In genomic region chr20:38825901-38826625, GRCh38 we compare ENCODE assay signal across 8 cellular contexts. TPM values are rescaled to one million over a fixed set of nuclear protein-coding genes. Genes with fewer than 3 reads are reported as not detected.
A peak's percentile ranks its signal among the peaks of the same experiment; 100 is the strongest.
DNase-seq lines count a peak whose midpoint lies in the region; FAIRE-seq and TF ChIP-seq lines count a peak whose summit lies in the region.

No MANE protein-coding gene starts in this region.

- no peak overlapping the region for H3K4me3 Mint-ChIP-seq in activated T-helper 2 cell treated with anti-CD3 and anti-CD28 coated beads, Interferon-gamma antibody, Interleukin-2, Interleukin-4, amounts not matched to agents 10 μg/mL and 5 μg/mL and 100 μg/mL, durations not matched to agents 14 hours and 24 hours and 36 hours (ENCODE audit: low read depth)
- H3K4me3 Mint-ChIP-seq in neural progenitor cell = peak overlapping the region; percentile 60

- H3K36me3 ChIP-seq in neural progenitor cell (no peaks in the 10 kb centered on the region), OCI-LY7 (ENCODE audit: insufficient read depth, low read length) (peaks cover 93% of the 10 kb centered on the region)

- peaks cover 13% of the 10 kb centered on the region for H3K4me1 ChIP-seq in neural progenitor cell
- peaks cover 13% of the 10 kb centered on the region for H3K4me1 ChIP-seq in OCI-LY7 (ENCODE audit: insufficient read depth, low read length, poor library complexity, severe bottlenecking)

- H3K9me3 ChIP-seq in neural progenitor cell (ENCODE audit: low read depth) (no peaks in the 10 kb centered on the region), OCI-LY7 (ENCODE audit: low read length) (peaks cover 6% of the 10 kb centered on the region; the same call in 1 of the 2 replicates)

- no peak overlapping the region for H3K9ac ChIP-seq in neural progenitor cell

- H3K27ac Mint-ChIP-seq in activated T-helper 2 cell treated with anti-CD3 and anti-CD28 coated beads, Interferon-gamma antibody, Interleukin-2, Interleukin-4, amounts not matched to agents 10 μg/mL and 5 μg/mL and 100 μg/mL, durations not matched to agents 14 hours and 24 hours and 36 hours = peak overlapping the region; percentile 26
- no peak overlapping the region for H3K27ac Mint-ChIP-seq in neural progenitor cell

- DNase-seq in GM04504 (ENCODE audit: low read depth) = peak; percentile 10
- DNase-seq in NCI-H1436 (lab: John Stamatoyannopoulos, UW) = peak; percentile 71
- no peak for DNase-seq in activated T-helper 2 cell treated with anti-CD3 and anti-CD28 coated beads, Interferon-gamma antibody, Interleukin-2, Interleukin-4, amounts not matched to agents 10 μg/mL and 5 μg/mL and 100 μg/mL, durations not matched to agents 14 hours and 24 hours and 36 hours (ENCODE audit: low spot score)
- peak; percentile 63 for DNase-seq in neural progenitor cell (ENCODE audit: low spot score)
- DNase-seq in hippocampal formation (lab: John Stamatoyannopoulos, UW) = no peak
- DNase-seq in frontal cortex (ENCODE audit: low spot score in 2 of 2) = no peak
- DNase-seq in OCI-LY7 (ENCODE audit: low spot score) = no peak
- DNase-seq in G401 (ENCODE audit: low spot score) = no peak

- H3K4me1 Mint-ChIP-seq in activated T-helper 2 cell treated with anti-CD3 and anti-CD28 coated beads, Interferon-gamma antibody, Interleukin-2, Interleukin-4, amounts not matched to agents 10 μg/mL and 5 μg/mL and 100 μg/mL, durations not matched to agents 14 hours and 24 hours and 36 hours (ENCODE audit: low read depth) = peaks cover 64% of the 10 kb centered on the region
- peaks cover 25% of the 10 kb centered on the region for H3K4me1 Mint-ChIP-seq in neural progenitor cell

- intact Hi-C loops in activated T-helper 2 cell treated with anti-CD3 and anti-CD28 coated beads, Interferon-gamma antibody, Interleukin-2, Interleukin-4, amounts not matched to agents 10 μg/mL and 5 μg/mL and 100 μg/mL, durations not matched to agents 14 hours and 24 hours and 36 hours (cut with micrococcal nuclease) = no loop called here
- intact Hi-C loops in OCI-LY7 (cut with micrococcal nuclease; ENCODE audit: unreplicated experiment) = no loop called here

- BruUV-seq in OCI-LY7 (replicated peaks; lab: Mats Ljungman, UMichigan) = no TSS peak

- peaks cover 3% of the 10 kb centered on the region for H3K9me3 Mint-ChIP-seq in activated T-helper 2 cell treated with anti-CD3 and anti-CD28 coated beads, Interferon-gamma antibody, Interleukin-2, Interleukin-4, amounts not matched to agents 10 μg/mL and 5 μg/mL and 100 μg/mL, durations not matched to agents 14 hours and 24 hours and 36 hours
- peaks cover 9% of the 10 kb centered on the region for H3K9me3 Mint-ChIP-seq in neural progenitor cell

- FAIRE-seq in frontal cortex (lab: Jason Lieb, UNC) = no peak

- no peaks in the 10 kb centered on the region for H3K9me2 ChIP-seq in OCI-LY7 (ENCODE audit: insufficient read depth, low read length)

- H2AFZ ChIP-seq in neural progenitor cell (replicated peaks) (no peak overlapping the region), OCI-LY7 (ENCODE audit: low read length) (no peak overlapping the region)

- H3K4me2 ChIP-seq in neural progenitor cell (peak overlapping the region; percentile 56), OCI-LY7 (ENCODE audit: low read length) (no peak overlapping the region)

- H3K79me2 ChIP-seq in neural progenitor cell (ENCODE audit: low read depth) (no peaks in the 10 kb centered on the region), OCI-LY7 (ENCODE audit: insufficient read depth, low read depth, low read length) (peaks cover 32% of the 10 kb centered on the region; the same call in 1 of the 2 replicates)

- peaks cover 91% of the 10 kb centered on the region for H3K36me3 Mint-ChIP-seq in activated T-helper 2 cell treated with anti-CD3 and anti-CD28 coated beads, Interferon-gamma antibody, Interleukin-2, Interleukin-4, amounts not matched to agents 10 μg/mL and 5 μg/mL and 100 μg/mL, durations not matched to agents 14 hours and 24 hours and 36 hours (ENCODE audit: low read depth)
- no peaks in the 10 kb centered on the region for H3K36me3 Mint-ChIP-seq in neural progenitor cell

- H3K27me3 Mint-ChIP-seq in activated T-helper 2 cell treated with anti-CD3 and anti-CD28 coated beads, Interferon-gamma antibody, Interleukin-2, Interleukin-4, amounts not matched to agents 10 μg/mL and 5 μg/mL and 100 μg/mL, durations not matched to agents 14 hours and 24 hours and 36 hours (ENCODE audit: low read depth) = no peaks in the 10 kb centered on the region
- peaks cover 21% of the 10 kb centered on the region for H3K27me3 Mint-ChIP-seq in neural progenitor cell (ENCODE audit: insufficient read depth, low read depth)

- H3F3A ChIP-seq in neural progenitor cell (ENCODE audit: low read depth) = no peaks in the 10 kb centered on the region

- TF ChIP-seq CTCF in neural progenitor cell (IDR thresholded peaks at IDR 0.05) (no peak), OCI-LY7 (conservative IDR thresholded peaks at IDR 0.05; ENCODE audit: low read length) (no peak)

- no peak overlapping the region for H3K4me3 ChIP-seq in neural progenitor cell
- H3K4me3 ChIP-seq in OCI-LY7 (ENCODE audit: low read depth, low read length, poor library complexity, severe bottlenecking) = no peak overlapping the region

- CTCF ChIA-PET in OCI-LY7 (lab: Charles Lee; ENCODE audit: unreplicated experiment) = interaction anchor here (0.6 kb wide), 1 partner anchor 15 kb away, joined by 3 read pairs; no protein-coding TSS in a partner anchor

- POLR2A ChIA-PET in OCI-LY7 (lab: Charles Lee) = interaction anchor here (1.6 kb wide), 1 partner anchor 10 kb away, joined by 4 read pairs; no protein-coding TSS in a partner anchor

- in situ Hi-C loops in G401 (cut with HindIII; ENCODE audit: low sequenced_read_pairs) = no loop called here

- H3K27ac ChIP-seq in neural progenitor cell = no peak overlapping the region
- H3K27ac ChIP-seq in OCI-LY7 (ENCODE audit: low read depth, low read length, poor library complexity, severe bottlenecking) = no peak overlapping the region

- no peaks in the 10 kb centered on the region for H3K27me3 ChIP-seq in neural progenitor cell

- H4K20me1 ChIP-seq in neural progenitor cell (ENCODE audit: low read depth) (peaks cover 11% of the 10 kb centered on the region), OCI-LY7 (ENCODE audit: insufficient read depth, low read length) (no peaks in the 10 kb centered on the region)

RNA-seq across cellular contexts. Expression of gene PPP1R16B, which starts 20.6 kb away (rescaled TPM):
- total RNA-seq in activated T-helper 2 cell treated with anti-CD3 and anti-CD28 coated beads, Interferon-gamma antibody, Interleukin-2, Interleukin-4, amounts not matched to agents 10 μg/mL and 5 μg/mL and 100 μg/mL, durations not matched to agents 14 hours and 24 hours and 36 hours = 109 and 111 TPM in 2 replicates
- total RNA-seq in neural progenitor cell (ENCODE audit: low replicate concordance) = 0.95 and 1.6 TPM in 2 replicates
- total RNA-seq in frontal cortex = 10.6 TPM
- 44.3 and 49.7 TPM in 2 replicates for total RNA-seq in OCI-LY7 (2014; rRNA removed; shearing (Covaris generic))
- total RNA-seq in OCI-LY7 (2022) = 41.3 and 45.4 TPM in 2 replicates
- total RNA-seq in G401 (2014; rRNA removed; shearing (Covaris generic)) = 0.06 TPM in 1 of 2 replicates, not detected in the other

Comparison
In these comparisons a context has a peak if more than half of its experiments do, and no peak if none do; other contexts are left out.
1. DNase-seq: peak in GM04504 (single experiment), NCI-H1436 (single experiment) and neural progenitor cell (single experiment); none in activated T-helper 2 cell treated with anti-CD3 and anti-CD28 coated beads, Interferon-gamma antibody, Interleukin-2, Interleukin-4, amounts not matched to agents 10 μg/mL and 5 μg/mL and 100 μg/mL, durations not matched to agents 14 hours and 24 hours and 36 hours (single experiment), hippocampal formation (0 of 2), frontal cortex (0 of 2), OCI-LY7 (single experiment) and G401 (single experiment).